ENCODE assay signal across 18 cellular contexts in the genomic region with DNA sequence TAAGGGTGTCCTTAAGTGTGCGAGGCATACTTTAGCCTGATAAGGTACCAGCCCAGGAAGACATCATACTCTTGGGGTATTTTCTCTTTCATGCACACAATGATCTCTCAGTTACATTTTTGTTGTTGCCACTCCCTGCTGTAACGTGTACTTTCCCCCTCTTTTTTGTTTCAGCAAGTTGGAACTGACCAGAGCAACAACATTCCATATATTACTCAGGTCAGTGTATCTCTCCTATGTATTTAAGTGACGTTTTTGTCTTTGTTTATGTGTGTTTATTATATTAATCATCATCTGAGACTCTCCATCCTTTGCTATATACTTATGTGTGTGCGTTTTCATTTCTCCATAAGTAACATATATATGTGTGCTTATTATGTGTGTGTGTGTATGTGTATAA.
A peak's percentile ranks its signal among the peaks of the same experiment; 100 is the strongest.
DNase-seq lines count a peak whose midpoint lies in the region; ATAC-seq, FAIRE-seq and TF ChIP-seq lines count a peak whose summit lies in the region.
"Had no signal": no experiment of that assay in that cellular context is flagged by ENCODE, and none has a peak within 500 bp of the region (broad histone marks: within the 10 kb centered on the region; RNA-seq: fewer than 3 reads in every experiment).

No MANE protein-coding gene starts in this region.

- peak overlapping the region; percentile 61 for H3K27ac ChIP-seq in PC-3 (ENCODE audit: low read length)
- H3K27ac ChIP-seq in gastroesophageal sphincter: no peak overlapping the region
- H3K27ac ChIP-seq: C4-2B had no signal

- POLR2A ChIA-PET in PC-3 (lab: Charles Lee; ENCODE audit: unreplicated experiment): no interaction called here

- H3K9ac ChIP-seq in PC-3 (ENCODE audit: low read length): no peak overlapping the region

- H3F3A ChIP-seq in PC-3 (ENCODE audit: low read length, unreplicated experiment): no peaks in the 10 kb centered on the region

- no peaks in the 10 kb centered on the region for H3K27me3 ChIP-seq in PC-3 (ENCODE audit: low read length)
- no peaks in the 10 kb centered on the region for H3K27me3 ChIP-seq in bronchial epithelial cell (ENCODE audit: control insufficient read depth, insufficient read depth, low read length)
- H3K27me3 ChIP-seq in gastroesophageal sphincter: no peaks in the 10 kb centered on the region

- TF ChIP-seq POLR2A in gastroesophageal sphincter (IDR thresholded peaks at IDR 0.05): no peak

- peak; percentile 11 for FAIRE-seq in D721Med (lab: Jason Lieb, UNC)
- no peak for FAIRE-seq in bronchial epithelial cell (lab: Jason Lieb, UNC)
- FAIRE-seq: GM12892, H54 had no signal

- no peaks in the 10 kb centered on the region for H3K9me3 ChIP-seq in PC-3 (ENCODE audit: low read length)
- no peaks in the 10 kb centered on the region for H3K9me3 ChIP-seq in gastroesophageal sphincter
- H3K9me3 ChIP-seq: Caco-2 had no signal

- no peaks in the 10 kb centered on the region for H3K36me3 ChIP-seq in PC-3 (ENCODE audit: low read depth, low read length)
- H3K36me3 ChIP-seq in bronchial epithelial cell (ENCODE audit: control insufficient read depth, insufficient read depth, low read length): no peaks in the 10 kb centered on the region
- H3K36me3 ChIP-seq in gastroesophageal sphincter: no peaks in the 10 kb centered on the region

- WGBS in gastroesophageal sphincter (ENCODE audit: low coverage in 1 of 2), 2 donors: 50 to 63% methylated on average over 2 to 4 of the region's 4 CpGs

- no peak for TF ChIP-seq CTCF in D721Med (IDR thresholded peaks at IDR 0.05; ENCODE audit: insufficient read depth, missing control alignments)
- no peak for TF ChIP-seq CTCF in PC-3 (conservative IDR thresholded peaks at IDR 0.05; ENCODE audit: low read depth, low read length)
- TF ChIP-seq CTCF in bronchial epithelial cell (IDR thresholded peaks at IDR 0.05; ENCODE audit: insufficient read depth, low read length, severe bottlenecking): no peak
- no peak for TF ChIP-seq CTCF in gastroesophageal sphincter (IDR thresholded peaks at IDR 0.05)

- no peak overlapping the region for H2AFZ ChIP-seq in PC-3 (ENCODE audit: low read length)
- H2AFZ ChIP-seq: GM23338 had no signal

- intact Hi-C loops in PC-3 (cut with micrococcal nuclease): no loop called here
- intact Hi-C loops in left cardiac atrium (cut with DNase I): no loop called here

- no TSS peak for BruUV-seq in PC-3 (replicated peaks; lab: Mats Ljungman, UMichigan)

- CTCF ChIA-PET in PC-3 (lab: Charles Lee): no interaction called here

- H3K9me2 ChIP-seq in PC-3 (replicated peaks; ENCODE audit: low read length): no peaks in the 10 kb centered on the region

- H3K4me1 ChIP-seq in PC-3 (ENCODE audit: insufficient read depth, low read length): peaks cover 13% of the 10 kb centered on the region; the same call in 1 of the 2 replicates
- no peaks in the 10 kb centered on the region for H3K4me1 ChIP-seq in gastroesophageal sphincter
- H3K4me1 ChIP-seq: Caco-2 had no signal

- H3K4me2 ChIP-seq in PC-3 (ENCODE audit: low read length): peak overlapping the region; percentile 43
- H3K4me2 ChIP-seq: GM23338 had no signal

- H3K79me2 ChIP-seq in PC-3 (ENCODE audit: low read length): no peaks in the 10 kb centered on the region

- no peak overlapping the region for H3K4me3 ChIP-seq in PC-3 (ENCODE audit: low read length)
- no peak overlapping the region for H3K4me3 ChIP-seq in bronchial epithelial cell (ENCODE audit: low read depth, low read length)
- no peak overlapping the region for H3K4me3 ChIP-seq in gastroesophageal sphincter
- H3K4me3 ChIP-seq: GM23338 had no signal

- DNase-seq in D721Med (ENCODE audit: insufficient read length, low spot score) (no peak), PC-3 (peak; percentile 60), bronchial epithelial cell (ENCODE audit: low read depth) (peak; percentile 88), AG08395 (ENCODE audit: low spot score) (no peak), left cardiac atrium (no peak)
- DNase-seq: ACHN; AML-193; Caco-2; CD4-positive, alpha-beta T cell; DMS153; DMS79; GDM1; HCEC 1CT had no signal

- ATAC-seq in PC-3 (peak; percentile 78), left cardiac atrium (no peak), gastroesophageal sphincter (no peak)
- ATAC-seq: GM23338 had no signal

- no peaks in the 10 kb centered on the region for H4K20me1 ChIP-seq in PC-3 (ENCODE audit: low read length)

- TF ChIP-seq EP300 in gastroesophageal sphincter (IDR thresholded peaks at IDR 0.05): no peak

Comparison
In these comparisons a context has a peak if more than half of its experiments do, and no peak if none do; other contexts are left out.
1. DNase-seq: peak in PC-3 (single experiment) and bronchial epithelial cell (single experiment); none in D721Med (single experiment), AG08395 (single experiment) and left cardiac atrium (single experiment).